1 cellular context compared by ENCODE assay signal in genomic region chr15:78347586-78348543, GRCh38.
TF ChIP-seq lines count a peak whose summit lies in the region.

No MANE protein-coding gene starts in this region.

TF ChIP-seq in HepG2, 621 proteins besides CTCF, POLR2A, EP300 and RAD21:
- TF ChIP-seq SRSF1 (optimal IDR thresholded peaks at IDR 0.05; ENCODE audit: low read depth, low read length) = no peak
- no peak for TF ChIP-seq HNF4G (IDR thresholded peaks at IDR 0.05; ENCODE audit: borderline replicate concordance, low read depth, low read length)
- no peak for TF ChIP-seq HNF4G (CRISPR knock-in tag; IDR thresholded peaks at IDR 0.05; ENCODE audit: borderline replicate concordance, low read depth)
- TF ChIP-seq U2AF2 (IDR thresholded peaks at IDR 0.05; ENCODE audit: low read depth, low read length) = no peak
- TF ChIP-seq ZNF564 (CRISPR knock-in tag; IDR thresholded peaks at IDR 0.05) = no peak
- TF ChIP-seq PAF1 (CRISPR knock-in tag; IDR thresholded peaks at IDR 0.05) = no peak
- no peak for TF ChIP-seq THAP7 (CRISPR knock-in tag; IDR thresholded peaks at IDR 0.05)
